8 cellular contexts compared by ENCODE assay signal in the genomic region with DNA sequence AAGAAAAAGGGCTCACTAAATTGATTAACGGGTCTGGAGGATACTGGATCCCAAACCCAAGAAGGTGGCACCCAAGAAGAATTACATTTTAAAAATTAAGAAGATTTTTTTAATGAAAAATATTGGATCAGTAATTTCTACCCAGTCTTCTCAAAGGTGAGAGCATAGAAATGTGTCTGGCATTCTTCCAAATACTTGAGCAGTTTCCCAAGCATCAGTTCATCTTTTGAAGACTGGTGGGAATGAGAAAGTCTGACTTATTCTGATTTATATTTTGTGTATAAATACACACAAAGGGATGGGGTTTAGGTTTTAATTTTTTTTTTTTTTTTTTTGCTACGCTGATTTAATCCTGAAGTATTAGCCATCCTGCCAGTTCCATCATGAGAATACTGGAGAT. TPM values are rescaled to one million over a fixed set of nuclear protein-coding genes. Genes with fewer than 3 reads are reported as not detected.
DNase-seq lines count a peak whose midpoint lies in the region; ATAC-seq and TF ChIP-seq lines count a peak whose summit lies in the region.

No MANE protein-coding gene starts in this region.

- H3K4me3 ChIP-seq in muscle layer of duodenum (ENCODE audit: low read depth in 1 of 2, low read length in 2 of 2) = peak overlapping the region; percentile 38 to 95

- peaks cover 58% of the 10 kb centered on the region for H3K4me1 Mint-ChIP-seq in CD4-positive, alpha-beta T cell (ENCODE audit: low read depth)
- H3K4me1 Mint-ChIP-seq in IgD-negative memory B cell = peaks cover 29 to 35% (median 30%) of the 10 kb centered on the region in 3 donors
- H3K4me1 Mint-ChIP-seq in MCF 10A (ENCODE audit: insufficient read depth, unreplicated experiment) = peaks cover 12% of the 10 kb centered on the region

- peak overlapping the region; percentile 59 for H3K27ac Mint-ChIP-seq in CD4-positive, alpha-beta T cell
- H3K27ac Mint-ChIP-seq in IgD-negative memory B cell = peak overlapping the region; percentile 41 to 99 (median 92)
- peak overlapping the region; percentile 98 for H3K27ac Mint-ChIP-seq in MCF 10A (ENCODE audit: low read depth, unreplicated experiment)

- no peak for TF ChIP-seq CTCF in CD4-positive, alpha-beta T cell (IDR thresholded peaks at IDR 0.05)
- no peak for TF ChIP-seq CTCF in MCF 10A (IDR thresholded peaks at IDR 0.05; ENCODE audit: unreplicated experiment)

- no peaks in the 10 kb centered on the region for H3K9me3 ChIP-seq in CD4-positive, alpha-beta T cell (ENCODE audit: control insufficient read depth, low read length)
- no peaks in the 10 kb centered on the region for H3K9me3 ChIP-seq in muscle layer of duodenum (ENCODE audit: control insufficient read depth in 1 of 2, low read length in 2 of 2)

- BruUV-seq in MCF 10A (replicated peaks; lab: Mats Ljungman, UMichigan) = no TSS peak

- POLR2A ChIA-PET in CD4-positive, alpha-beta T cell (lab: Charles Lee) = no interaction called here
- POLR2A ChIA-PET in MCF 10A (lab: Yijun Ruan, JAX) = interaction anchor here (1.1 to 10.7 kb wide), 6 partner anchors 8 to 400 kb away, joined by 4 to 167 read pairs (median 80); a partner anchor contains a TSS

- intact Hi-C loops in CD4-positive, alpha-beta T cell (cut with DNase I, micrococcal nuclease) = loop anchor here in 1 of 2 experiments (5.0 kb wide), 1 partner anchor 405 kb away; no protein-coding TSS in a partner anchor
- intact Hi-C loops in MCF 10A (cut with micrococcal nuclease) = no loop called here

- CTCF ChIA-PET in CD4-positive, alpha-beta T cell (lab: Charles Lee) = interaction anchor here (1.4 to 2.7 kb wide), 2 partner anchors 10 to 24 kb away, joined by 3 to 11 read pairs; no protein-coding TSS in a partner anchor
- CTCF ChIA-PET in MCF 10A (lab: Yijun Ruan, JAX) = interaction anchor here (0.6 to 5.6 kb wide), 6 partner anchors 10 to 467 kb away, joined by 3 to 68 read pairs (median 5); no protein-coding TSS in a partner anchor

- no peak overlapping the region for H3K27ac ChIP-seq in CD4-positive, alpha-beta T cell (ENCODE audit: low read depth, low read length)
- H3K27ac ChIP-seq in muscle layer of duodenum (ENCODE audit: low read length) = no peak overlapping the region

- ATAC-seq in CD4-positive, alpha-beta T cell (ENCODE audit: poor library complexity) = no peak
- no peak for ATAC-seq in HG03378 (IDR thresholded peaks at IDR 0.05; ENCODE audit: unreplicated experiment)

- peak overlapping the region; percentile 97 for H3K4me3 Mint-ChIP-seq in CD4-positive, alpha-beta T cell
- H3K4me3 Mint-ChIP-seq in IgD-negative memory B cell (peak overlapping the region; percentile 95 to 99 (median 98)), MCF 10A (ENCODE audit: unreplicated experiment) (peak overlapping the region; percentile 95)

- H3K36me3 Mint-ChIP-seq in CD4-positive, alpha-beta T cell (ENCODE audit: low read depth) = peaks cover 32% of the 10 kb centered on the region
- H3K36me3 Mint-ChIP-seq in IgD-negative memory B cell = no peaks in the 10 kb centered on the region
- H3K36me3 Mint-ChIP-seq in MCF 10A (ENCODE audit: insufficient read depth, unreplicated experiment) = peaks cover 26% of the 10 kb centered on the region

- H3K4me1 ChIP-seq in muscle layer of duodenum (ENCODE audit: control insufficient read depth in 1 of 2, insufficient read depth in 2 of 2, low read length in 2 of 2) = peaks cover 12 to 38% of the 10 kb centered on the region in 2 donors

- no peaks in the 10 kb centered on the region for H3K9me3 Mint-ChIP-seq in CD4-positive, alpha-beta T cell
- H3K9me3 Mint-ChIP-seq in IgD-negative memory B cell (no peaks in the 10 kb centered on the region), MCF 10A (ENCODE audit: unreplicated experiment) (no peaks in the 10 kb centered on the region)

- H3K36me3 ChIP-seq in muscle layer of duodenum (ENCODE audit: control insufficient read depth in 1 of 2, insufficient read depth in 2 of 2, low read length in 2 of 2) = peaks cover 5 to 18% of the 10 kb centered on the region in 2 donors

- H3K27me3 ChIP-seq in CD4-positive, alpha-beta T cell (ENCODE audit: control insufficient read depth, insufficient read depth, low read length) = no peaks in the 10 kb centered on the region
- H3K27me3 ChIP-seq in muscle layer of duodenum (ENCODE audit: low read depth, low read length) = no peaks in the 10 kb centered on the region

- no peaks in the 10 kb centered on the region for H3K27me3 Mint-ChIP-seq in CD4-positive, alpha-beta T cell
- H3K27me3 Mint-ChIP-seq in IgD-negative memory B cell (no peaks in the 10 kb centered on the region), MCF 10A (ENCODE audit: insufficient read depth, unreplicated experiment) (no peaks in the 10 kb centered on the region)

- DNase-seq in CD4-positive, alpha-beta T cell = no peak
- DNase-seq in MCF 10A (ENCODE audit: unreplicated experiment) (no peak), NCI-H1092 (lab: John Stamatoyannopoulos, UW) (no peak)
- DNase-seq in stimulated activated CD4-positive, alpha-beta T cell treated with anti-CD3 and anti-CD28 coated beads, Interleukin-1b, Interleukin-23, amount 100 ng/mL, for 48 hours = no peak
- no peak for DNase-seq in activated CD8-positive, alpha-beta memory T cell treated with anti-CD3 and anti-CD28 coated beads for 24 hours

RNA-seq across cellular contexts. Expression of a gene that starts 3.3 kb away (rescaled TPM):
- total RNA-seq in CD4-positive, alpha-beta T cell = 1 to 10 TPM; 4.5 to 4.6 TPM
- 29.2 TPM for polyA plus RNA-seq in IgD-negative memory B cell
- 18.0 and 24.0 TPM in 2 replicates for total RNA-seq in MCF 10A (2022)

RNA-seq across cellular contexts. Expression of a gene that starts 3.5 kb away (rescaled TPM):
- 10 to 100 TPM; 58.3 to 60.3 TPM for total RNA-seq in CD4-positive, alpha-beta T cell
- 103 TPM for polyA plus RNA-seq in IgD-negative memory B cell
- 108 and 170 TPM in 2 replicates for total RNA-seq in MCF 10A (2022)
